In genomic region chr2:236041616-236042015, GRCh38 we compare ENCODE assay signal across 23 cellular contexts.
"Had no signal": no experiment of that assay in that cellular context is flagged by ENCODE, and none has a peak within 500 bp of the region (broad histone marks: within the 10 kb centered on the region; RNA-seq: fewer than 3 reads in every experiment).

No MANE protein-coding gene starts in this region.

- H3K36me3 Mint-ChIP-seq: naive thymus-derived CD8-positive, alpha-beta T cell; stimulated activated memory B cell treated with anti-CD40 and anti-IgM and Interleukin-4, amounts not matched to agents 10 μg/mL and 1 μg/mL and 100 μg/mL, for 72 hours had no signal

- H3K9me3 Mint-ChIP-seq: immature natural killer cell, type B pancreatic cell had no signal

- H3K4me1 Mint-ChIP-seq: immature natural killer cell; naive thymus-derived CD8-positive, alpha-beta T cell; stimulated activated memory B cell treated with anti-CD40 and anti-IgM and Interleukin-4, amounts not matched to agents 10 μg/mL and 1 μg/mL and 100 μg/mL, for 72 hours had no signal

- H3K27ac Mint-ChIP-seq: immature natural killer cell; stimulated activated memory B cell treated with anti-CD40 and anti-IgM and Interleukin-4, amounts not matched to agents 10 μg/mL and 1 μg/mL and 100 μg/mL, for 72 hours; type B pancreatic cell had no signal

- H3K4me3 ChIP-seq: coronary artery, esophagus squamous epithelium, lung, psoas muscle, sigmoid colon, testis, tibial artery had no signal

- H3K27ac ChIP-seq: coronary artery, esophagus squamous epithelium, psoas muscle, sigmoid colon, testis, tibial artery had no signal

- DNase-seq: dermis blood vessel endothelial cell; effector memory CD4-positive, alpha-beta T cell; erythroblast; esophagus squamous epithelium; hypothalamus; immature natural killer cell; islet precursor cell; left ventricle myocardium superior; mesendoderm; naive thymus-derived CD8-positive, alpha-beta T cell; psoas muscle; right cardiac atrium; sigmoid colon; stimulated activated CD4-positive, alpha-beta T cell treated with anti-CD3 and anti-CD28 coated beads, Interleukin-2, amount 100 ng/mL, for 24 hours; stimulated activated CD4-positive, alpha-beta T cell treated with anti-CD3 and anti-CD28 coated beads, Interleukin-4, amount 100 ng/mL, for 24 hours; stimulated activated naive CD8-positive, alpha-beta T cell treated with anti-CD3 and anti-CD28 coated beads, Interleukin-15, Interleukin-2, amounts not matched to agents 100 U/mL and 50 U/mL, for 24 hours; substantia nigra; testis; tibial artery had no signal

- ATAC-seq: left ventricle myocardium superior; naive thymus-derived CD8-positive, alpha-beta T cell; psoas muscle; right cardiac atrium; stimulated activated memory B cell treated with anti-CD40 and anti-IgM and Interleukin-4, amounts not matched to agents 10 μg/mL and 1 μg/mL and 100 μg/mL, for 72 hours; stimulated activated naive CD8-positive, alpha-beta T cell treated with anti-CD3 and anti-CD28 coated beads, Interleukin-15, Interleukin-2, amounts not matched to agents 100 U/mL and 50 U/mL, for 24 hours had no signal

- H3K27me3 Mint-ChIP-seq: stimulated activated memory B cell treated with anti-CD40 and anti-IgM and Interleukin-4, amounts not matched to agents 10 μg/mL and 1 μg/mL and 100 μg/mL, for 72 hours; type B pancreatic cell had no signal

- H3K4me3 Mint-ChIP-seq: immature natural killer cell; naive thymus-derived CD8-positive, alpha-beta T cell; stimulated activated memory B cell treated with anti-CD40 and anti-IgM and Interleukin-4, amounts not matched to agents 10 μg/mL and 1 μg/mL and 100 μg/mL, for 72 hours; type B pancreatic cell had no signal
